ENCODE assay signal across 16 cellular contexts in the genomic region with DNA sequence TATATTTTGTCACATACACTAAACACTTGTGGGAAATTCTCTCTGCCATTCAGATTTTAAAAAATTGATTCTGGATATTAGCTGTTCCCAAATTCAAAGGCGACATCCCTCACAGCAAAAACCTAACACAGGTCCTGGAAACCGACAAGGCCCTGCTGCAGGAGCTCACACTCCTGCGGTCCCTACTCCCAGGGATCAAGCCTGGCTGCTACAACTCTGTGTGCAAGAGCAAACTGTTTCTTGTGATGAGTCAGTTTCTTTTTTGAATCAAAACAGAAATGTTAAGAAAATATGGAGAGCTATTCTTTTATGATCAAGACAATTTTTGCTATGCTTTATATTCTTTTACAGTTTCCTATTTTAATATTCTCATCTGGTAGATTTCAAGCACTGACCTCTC. TPM values are rescaled to one million over a fixed set of nuclear protein-coding genes. Genes with fewer than 3 reads are reported as not detected.
"Had no signal": no experiment of that assay in that cellular context is flagged by ENCODE, and none has a peak within 500 bp of the region (broad histone marks: within the 10 kb centered on the region; RNA-seq: fewer than 3 reads in every experiment).

No MANE protein-coding gene starts in this region.

- H3K4me2 ChIP-seq: hepatocyte had no signal

- H2AFZ ChIP-seq: hepatocyte had no signal

- H3K9me3 ChIP-seq: prostate gland, right lobe of liver, suprapubic skin had no signal

- H3K79me2 ChIP-seq: hepatocyte had no signal

- H3K4me1 ChIP-seq: right lobe of liver had no signal

- ATAC-seq: right lobe of liver; stimulated activated naive CD8-positive, alpha-beta T cell treated with anti-CD3 and anti-CD28 coated beads, Interleukin-15, Interleukin-2, amounts not matched to agents 100 U/mL and 50 U/mL, for 24 hours had no signal

- H3K36me3 ChIP-seq: prostate gland, right lobe of liver, suprapubic skin had no signal

- DNase-seq: activated CD4-positive, alpha-beta T cell treated with anti-CD3 and anti-CD28 coated beads for 1 hour; activated CD4-positive, alpha-beta T cell treated with anti-CD3 and anti-CD28 coated beads, Interleukin-2, amount 50 U/mL, for 4 hours; activated naive CD4-positive, alpha-beta T cell treated with anti-CD3 and anti-CD28 coated beads, Interleukin-2, amount 10 ng/mL, durations not matched to agents 7 days and 5 days; activated T-cell treated with anti-CD3 and anti-CD28 coated beads, Interleukin-2, amount 50 U/mL, for 1 hour; cerebellar nuclear complex; mesendoderm; nephron progenitor cell; occipital lobe; right lobe of liver; stimulated activated naive CD8-positive, alpha-beta T cell treated with anti-CD3 and anti-CD28 coated beads, Interleukin-15, Interleukin-2, amounts not matched to agents 100 U/mL and 50 U/mL, for 24 hours had no signal

- H3K4me3 ChIP-seq: hepatocyte, prostate gland, right lobe of liver, suprapubic skin had no signal

- H3K27ac ChIP-seq: hepatocyte, prostate gland, right lobe of liver, suprapubic skin, VCaP had no signal

- H3K27me3 ChIP-seq: hepatocyte, right lobe of liver, suprapubic skin had no signal

RNA-seq across cellular contexts. Expression of a gene that starts 51.0 kb away (rescaled TPM):
- total RNA-seq: activated T-helper 2 cell treated with anti-CD3 and anti-CD28 coated beads, Interferon-gamma antibody, Interleukin-2, Interleukin-4, amounts not matched to agents 10 μg/mL and 5 μg/mL and 100 μg/mL, durations not matched to agents 14 hours and 24 hours and 36 hours; T-helper 1 cell treated with Interleukin-12 subunit alpha and Interleukin-12 subunit beta and Interleukin-4 antibody, amounts not matched to agents 30 ng/mL and 1 ng/mL, for 36 hours had no signal
